Comparison of ENCODE assay signal across 8 cellular contexts in the genomic region with DNA sequence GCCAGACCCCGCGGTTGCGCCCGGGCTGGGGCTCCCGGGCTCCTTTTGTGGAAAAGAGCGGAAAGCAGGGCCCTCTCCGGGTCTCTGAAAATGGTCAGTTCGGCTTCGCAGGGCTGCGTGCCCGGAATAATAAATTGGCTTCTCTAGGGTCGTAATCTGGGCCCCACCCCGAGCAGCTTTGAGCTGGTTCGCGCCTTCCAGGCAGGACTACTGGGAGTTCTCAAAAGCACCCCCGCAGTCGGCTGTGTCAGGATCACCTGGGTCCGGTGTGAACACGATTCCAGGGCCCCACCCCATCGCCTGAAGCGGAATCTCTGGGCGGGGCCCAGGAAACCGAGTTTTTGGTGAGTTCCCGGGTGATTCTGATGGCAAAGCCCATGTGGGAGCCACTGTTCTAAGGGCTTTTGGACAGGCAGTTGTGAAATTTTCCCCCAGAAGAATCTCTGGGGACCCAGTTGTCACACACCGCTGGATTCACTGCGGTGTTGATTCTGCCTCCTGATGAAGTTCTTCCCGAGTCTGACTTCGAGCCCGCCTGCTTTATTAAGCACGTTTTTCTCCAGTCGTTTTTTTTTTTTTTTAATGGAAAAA.
DNase-seq lines count a peak whose midpoint lies in the region; ATAC-seq, FAIRE-seq and TF ChIP-seq lines count a peak whose summit lies in the region.

No MANE protein-coding gene starts in this region.

- no peaks in the 10 kb centered on the region for H3K36me3 Mint-ChIP-seq in activated T-helper 2 cell treated with anti-CD3 and anti-CD28 coated beads, Interferon-gamma antibody, Interleukin-2, Interleukin-4, amounts not matched to agents 10 μg/mL and 5 μg/mL and 100 μg/mL, durations not matched to agents 14 hours and 24 hours and 36 hours (ENCODE audit: low read depth)

- peak; percentile 13 for DNase-seq in COLO668 (lab: John Stamatoyannopoulos, UW; ENCODE audit: unreplicated experiment)
- DNase-seq in HTR-8/SVneo (ENCODE audit: insufficient read length, low spot score): peak; percentile 63
- no peak for DNase-seq in activated T-helper 2 cell treated with anti-CD3 and anti-CD28 coated beads, Interferon-gamma antibody, Interleukin-2, Interleukin-4, amounts not matched to agents 10 μg/mL and 5 μg/mL and 100 μg/mL, durations not matched to agents 14 hours and 24 hours and 36 hours (ENCODE audit: low spot score)
- no peak for DNase-seq in left ventricle myocardium inferior
- peak; percentile 38 for DNase-seq in putamen (ENCODE audit: low spot score)
- DNase-seq in NCI-H128 (lab: John Stamatoyannopoulos, UW; ENCODE audit: unreplicated experiment): no peak

- TF ChIP-seq CTCF in left ventricle myocardium inferior (IDR thresholded peaks at IDR 0.05; ENCODE audit: borderline replicate concordance): no peak

- H3K4me1 Mint-ChIP-seq in activated T-helper 2 cell treated with anti-CD3 and anti-CD28 coated beads, Interferon-gamma antibody, Interleukin-2, Interleukin-4, amounts not matched to agents 10 μg/mL and 5 μg/mL and 100 μg/mL, durations not matched to agents 14 hours and 24 hours and 36 hours (ENCODE audit: low read depth): peaks cover 3% of the 10 kb centered on the region

- peaks cover 31% of the 10 kb centered on the region for H3K27me3 ChIP-seq in left ventricle myocardium inferior (ENCODE audit: low read depth)

- peaks cover 37% of the 10 kb centered on the region for H3K4me1 ChIP-seq in left ventricle myocardium inferior

- H3K9me3 Mint-ChIP-seq in activated T-helper 2 cell treated with anti-CD3 and anti-CD28 coated beads, Interferon-gamma antibody, Interleukin-2, Interleukin-4, amounts not matched to agents 10 μg/mL and 5 μg/mL and 100 μg/mL, durations not matched to agents 14 hours and 24 hours and 36 hours: no peaks in the 10 kb centered on the region

- H3K4me3 Mint-ChIP-seq in activated T-helper 2 cell treated with anti-CD3 and anti-CD28 coated beads, Interferon-gamma antibody, Interleukin-2, Interleukin-4, amounts not matched to agents 10 μg/mL and 5 μg/mL and 100 μg/mL, durations not matched to agents 14 hours and 24 hours and 36 hours (ENCODE audit: low read depth): peak overlapping the region; percentile 42

- H3K27ac Mint-ChIP-seq in activated T-helper 2 cell treated with anti-CD3 and anti-CD28 coated beads, Interferon-gamma antibody, Interleukin-2, Interleukin-4, amounts not matched to agents 10 μg/mL and 5 μg/mL and 100 μg/mL, durations not matched to agents 14 hours and 24 hours and 36 hours: no peak overlapping the region

- H3K27ac ChIP-seq in left ventricle myocardium inferior (replicated peaks): peak overlapping the region; percentile 90

- peak overlapping the region; percentile 78 for H3K4me3 ChIP-seq in left ventricle myocardium inferior

- no peaks in the 10 kb centered on the region for H3K36me3 ChIP-seq in left ventricle myocardium inferior

- FAIRE-seq in HTR-8/SVneo (lab: Jason Lieb, UNC): no peak

- intact Hi-C loops in activated T-helper 2 cell treated with anti-CD3 and anti-CD28 coated beads, Interferon-gamma antibody, Interleukin-2, Interleukin-4, amounts not matched to agents 10 μg/mL and 5 μg/mL and 100 μg/mL, durations not matched to agents 14 hours and 24 hours and 36 hours (cut with micrococcal nuclease): no loop called here
- intact Hi-C loops in left ventricle myocardium inferior (cut with micrococcal nuclease): no loop called here

- ATAC-seq in GM18520 (IDR thresholded peaks at IDR 0.05; ENCODE audit: unreplicated experiment) (no peak), GM18870 (IDR thresholded peaks at IDR 0.05; ENCODE audit: unreplicated experiment) (no peak)

- H3K9me3 ChIP-seq in left ventricle myocardium inferior (replicated peaks): peaks cover 7% of the 10 kb centered on the region

- H3K27me3 Mint-ChIP-seq in activated T-helper 2 cell treated with anti-CD3 and anti-CD28 coated beads, Interferon-gamma antibody, Interleukin-2, Interleukin-4, amounts not matched to agents 10 μg/mL and 5 μg/mL and 100 μg/mL, durations not matched to agents 14 hours and 24 hours and 36 hours (ENCODE audit: low read depth): peaks cover 54% of the 10 kb centered on the region

Comparison
In these comparisons a context has a peak if more than half of its experiments do, and no peak if none do; other contexts are left out.
1. DNase-seq: peak in COLO668 (single experiment), HTR-8/SVneo (single experiment) and putamen (single experiment); none in activated T-helper 2 cell treated with anti-CD3 and anti-CD28 coated beads, Interferon-gamma antibody, Interleukin-2, Interleukin-4, amounts not matched to agents 10 μg/mL and 5 μg/mL and 100 μg/mL, durations not matched to agents 14 hours and 24 hours and 36 hours (single experiment), left ventricle myocardium inferior (single experiment) and NCI-H128 (single experiment).